27 cellular contexts compared by ENCODE assay signal in the genomic region with DNA sequence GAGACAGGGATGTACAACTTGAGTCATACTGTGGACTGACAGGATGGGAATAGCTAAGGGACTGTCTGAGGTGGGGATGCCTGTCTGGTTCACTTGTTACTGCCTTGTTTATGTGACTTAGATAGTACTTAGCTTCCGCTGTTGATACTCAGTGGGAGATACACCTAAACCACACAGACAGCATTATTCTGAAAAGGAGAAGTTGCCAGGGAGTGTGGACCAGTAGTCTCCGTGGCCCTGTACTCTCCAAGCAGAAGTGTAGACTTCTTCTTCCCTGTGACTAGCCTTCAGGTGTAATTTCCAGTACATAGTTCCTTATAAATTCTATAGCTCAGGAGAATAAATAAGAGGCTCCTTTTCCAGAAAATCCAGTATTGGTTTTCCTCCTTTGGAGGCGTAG. TPM values are rescaled to one million over a fixed set of nuclear protein-coding genes. Genes with fewer than 3 reads are reported as not detected.
"Had no signal": no experiment of that assay in that cellular context is flagged by ENCODE, and none has a peak within 500 bp of the region (broad histone marks: within the 10 kb centered on the region; RNA-seq: fewer than 3 reads in every experiment).

No MANE protein-coding gene starts in this region.

- H3K9me3 ChIP-seq: esophagus muscularis mucosa, gastrocnemius medialis, heart right ventricle, psoas muscle, right lobe of liver, stomach, thoracic aorta, transverse colon had no signal

- ATAC-seq: effector memory CD8-positive, alpha-beta T cell; gastrocnemius medialis; natural killer cell treated with Interleukin-12 subunit alpha and Interleukin-12 subunit beta and Interleukin-15 and Interleukin-18, amount 100 ng/mL, for 72 hours; psoas muscle; right lobe of liver had no signal

- H3K36me3 Mint-ChIP-seq: natural killer cell treated with Interleukin-12 subunit alpha and Interleukin-12 subunit beta and Interleukin-15 and Interleukin-18, amount 100 ng/mL, for 72 hours had no signal

- H3K4me1 ChIP-seq: parathyroid adenoma, right lobe of liver had no signal

- H2AFZ ChIP-seq: parathyroid adenoma had no signal

- FAIRE-seq: islet of Langerhans had no signal

- H3K79me2 ChIP-seq: parathyroid adenoma had no signal

- DNase-seq: effector memory CD8-positive, alpha-beta T cell; gastrocnemius medialis; heart right ventricle; hypothalamus; kidney glomerular epithelial cell; psoas muscle; retina; right lobe of liver; stimulated activated CD4-positive, alpha-beta T cell treated with anti-CD3 and anti-CD28 coated beads, Interleukin-4, amount 100 ng/mL, for 1 hour; stimulated activated naive CD4-positive, alpha-beta T cell; stomach; substantia nigra; transverse colon had no signal

- H3K27ac Mint-ChIP-seq: dendritic cell treated with granulocyte-macrophage colony-stimulating factor and Interleukin-4, amounts not matched to agents 40 ng/mL and 50 ng/mL, for 4 days; effector memory CD8-positive, alpha-beta T cell; natural killer cell treated with Interleukin-12 subunit alpha and Interleukin-12 subunit beta and Interleukin-15 and Interleukin-18, amount 100 ng/mL, for 72 hours had no signal

- H3K27me3 ChIP-seq: right lobe of liver had no signal

- H3K4me3 ChIP-seq: esophagus muscularis mucosa, gastrocnemius medialis, heart right ventricle, psoas muscle, right lobe of liver, stomach, thoracic aorta, transverse colon had no signal

- H3K27ac ChIP-seq: epithelial cell of prostate, esophagus muscularis mucosa, gastrocnemius medialis, heart right ventricle, parathyroid adenoma, psoas muscle, right lobe of liver, stomach, thoracic aorta, transverse colon had no signal

- H3K4me3 Mint-ChIP-seq: dendritic cell treated with granulocyte-macrophage colony-stimulating factor and Interleukin-4, amounts not matched to agents 40 ng/mL and 50 ng/mL, for 4 days; effector memory CD8-positive, alpha-beta T cell; natural killer cell treated with Interleukin-12 subunit alpha and Interleukin-12 subunit beta and Interleukin-15 and Interleukin-18, amount 100 ng/mL, for 72 hours had no signal

- H3K36me3 ChIP-seq: esophagus muscularis mucosa, gastrocnemius medialis, heart right ventricle, right lobe of liver, stomach, thoracic aorta, transverse colon had no signal

- H3K9ac ChIP-seq: parathyroid adenoma had no signal

- H3K9me3 Mint-ChIP-seq: dendritic cell treated with granulocyte-macrophage colony-stimulating factor and Interleukin-4, amounts not matched to agents 40 ng/mL and 50 ng/mL, for 4 days; effector memory CD8-positive, alpha-beta T cell; natural killer cell treated with Interleukin-12 subunit alpha and Interleukin-12 subunit beta and Interleukin-15 and Interleukin-18, amount 100 ng/mL, for 72 hours had no signal

RNA-seq across cellular contexts. Expression of gene HIGD2B, which starts 5.1 kb away (rescaled TPM):
- total RNA-seq: esophagus muscularis mucosa, gastrocnemius medialis, heart right ventricle, liver, mesenteric fat pad, omental fat pad, psoas muscle, thoracic aorta, transverse colon, ureter had no signal
- polyA plus RNA-seq: heart right ventricle, liver, psoas muscle, stomach had no signal

RNA-seq across cellular contexts. Expression of gene GOLGA6B, which starts 26.4 kb away (rescaled TPM):
- total RNA-seq: esophagus muscularis mucosa; fibroblast of villous mesenchyme; gastrocnemius medialis; heart right ventricle; lung microvascular endothelial cell; mesenteric fat pad; mononuclear cell; natural killer cell treated with Interleukin-12 subunit alpha and Interleukin-12 subunit beta and Interleukin-15 and Interleukin-18, amount 100 ng/mL, for 72 hours; omental fat pad; psoas muscle; stomach; thoracic aorta; transverse colon had no signal
- polyA plus RNA-seq: heart right ventricle, stomach had no signal
